8 cellular contexts compared by ENCODE assay signal in the genomic region with DNA sequence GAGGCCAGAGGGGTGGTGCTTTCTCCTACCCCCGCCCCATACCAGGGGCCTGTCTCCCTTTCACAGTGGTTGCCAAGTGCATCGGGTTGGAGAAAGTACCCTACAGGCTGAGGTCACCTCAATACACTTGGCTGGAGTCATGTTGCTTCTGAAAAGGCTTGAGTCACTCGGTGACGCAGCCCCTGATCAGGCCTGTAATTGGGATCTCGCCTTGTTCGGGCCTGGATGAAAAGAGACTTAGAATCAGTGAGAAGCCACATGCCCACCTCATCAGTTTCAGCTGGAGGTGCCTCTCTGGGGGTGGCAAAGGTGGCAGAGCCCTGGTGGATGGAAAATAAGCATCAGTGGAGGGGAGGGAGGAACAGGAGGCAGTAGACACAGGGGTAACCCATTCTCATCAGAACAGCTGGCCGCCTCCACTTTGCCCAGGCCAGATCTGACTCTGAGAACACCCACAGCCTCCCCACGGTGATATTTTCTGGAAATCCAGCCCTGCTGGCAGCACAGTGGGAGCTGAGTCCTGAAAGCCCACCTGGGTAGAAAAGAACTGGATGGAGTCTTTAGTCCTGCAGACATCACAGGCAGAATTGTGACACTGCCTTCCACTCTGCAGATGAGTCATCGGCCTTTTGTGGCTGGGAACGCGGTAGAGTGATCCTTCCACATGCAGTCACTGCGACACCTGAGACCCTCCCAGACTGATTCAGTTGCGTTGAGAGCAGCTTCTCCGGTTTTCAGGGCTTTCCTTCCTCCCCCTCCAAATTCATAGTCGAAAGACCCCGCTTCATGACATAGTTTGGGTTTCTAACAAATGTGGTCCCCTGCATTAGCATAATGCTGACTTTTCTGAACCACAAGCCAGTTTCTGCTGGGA.
DNase-seq lines count a peak whose midpoint lies in the region; ATAC-seq and TF ChIP-seq lines count a peak whose summit lies in the region.

No MANE protein-coding gene starts in this region.

- peak; percentile 39 for ATAC-seq in GM21737 (IDR thresholded peaks at IDR 0.05; ENCODE audit: unreplicated experiment)

- no peaks in the 10 kb centered on the region for H3K36me3 ChIP-seq in tibial artery

- H3K27ac ChIP-seq in tibial artery, result peak overlapping the region; percentile 78 to 92

- no peaks in the 10 kb centered on the region for H3K27me3 ChIP-seq in tibial artery

- H3K27ac Mint-ChIP-seq in activated CD4-positive, alpha-beta T cell treated with anti-CD3 and anti-CD28 coated beads, Interleukin-2, amount 10 ng/mL, durations not matched to agents 24 days and 14 days, result peak overlapping the region; percentile 91
- peak overlapping the region; percentile 97 for H3K27ac Mint-ChIP-seq in nephron progenitor cell

- H3K36me3 Mint-ChIP-seq in activated CD4-positive, alpha-beta T cell treated with anti-CD3 and anti-CD28 coated beads, Interleukin-2, amount 10 ng/mL, durations not matched to agents 24 days and 14 days (ENCODE audit: low read depth), result peaks cover 24% of the 10 kb centered on the region
- H3K36me3 Mint-ChIP-seq in nephron progenitor cell (ENCODE audit: low read depth), result peaks cover 4% of the 10 kb centered on the region

- no peaks in the 10 kb centered on the region for H3K9me3 ChIP-seq in tibial artery

- H3K27me3 Mint-ChIP-seq in activated CD4-positive, alpha-beta T cell treated with anti-CD3 and anti-CD28 coated beads, Interleukin-2, amount 10 ng/mL, durations not matched to agents 24 days and 14 days, result peaks cover 4% of the 10 kb centered on the region
- H3K27me3 Mint-ChIP-seq in nephron progenitor cell (ENCODE audit: low read depth, poor library complexity), result peaks cover 7% of the 10 kb centered on the region

- DNase-seq in EL (peak; percentile 94), Kasumi-1 (lab: John Stamatoyannopoulos, UW) (peak; percentile 75 to 78), dermis microvascular lymphatic vessel endothelial cell (ENCODE audit: low read depth in 2 of 2) (peak; percentile 38 to 86), nephron progenitor cell (peak; percentile 31), tibial artery (peak; percentile 83 to 91), cerebellum (ENCODE audit: low spot score) (no peak)
- peak; percentile 89 for DNase-seq in activated CD4-positive, alpha-beta T cell treated with anti-CD3 and anti-CD28 coated beads, Interleukin-2, amount 10 ng/mL, durations not matched to agents 24 days and 14 days

- peak overlapping the region; percentile 38 for H3K4me3 Mint-ChIP-seq in activated CD4-positive, alpha-beta T cell treated with anti-CD3 and anti-CD28 coated beads, Interleukin-2, amount 10 ng/mL, durations not matched to agents 24 days and 14 days
- H3K4me3 Mint-ChIP-seq in nephron progenitor cell, result peak overlapping the region; percentile 39

- peaks cover 5 to 89% (median 56%) of the 10 kb centered on the region in 4 donors for H3K4me1 ChIP-seq in tibial artery

- peaks cover 56% of the 10 kb centered on the region for H3K4me1 Mint-ChIP-seq in activated CD4-positive, alpha-beta T cell treated with anti-CD3 and anti-CD28 coated beads, Interleukin-2, amount 10 ng/mL, durations not matched to agents 24 days and 14 days
- peaks cover 89% of the 10 kb centered on the region for H3K4me1 Mint-ChIP-seq in nephron progenitor cell

- H3K4me3 ChIP-seq in tibial artery, result no peak overlapping the region

- TF ChIP-seq CTCF in nephron progenitor cell (IDR thresholded peaks at IDR 0.05) (no peak), tibial artery (IDR thresholded peaks at IDR 0.05) (no peak)

- intact Hi-C loops in activated CD4-positive, alpha-beta T cell treated with anti-CD3 and anti-CD28 coated beads, Interleukin-2, amount 10 ng/mL, durations not matched to agents 24 days and 14 days (cut with micrococcal nuclease), result loop anchor here (1.0 to 2.0 kb wide), 5 partner anchors 9 to 61 kb away; no protein-coding TSS in a partner anchor
- intact Hi-C loops in tibial artery (cut with DNase I; ENCODE audit: low total_unique reads), result loop anchor here (5.0 kb wide), 1 partner anchor 108 kb away; a partner anchor contains a TSS

- peaks cover 9% of the 10 kb centered on the region for H3K9me3 Mint-ChIP-seq in activated CD4-positive, alpha-beta T cell treated with anti-CD3 and anti-CD28 coated beads, Interleukin-2, amount 10 ng/mL, durations not matched to agents 24 days and 14 days
- H3K9me3 Mint-ChIP-seq in nephron progenitor cell, result no peaks in the 10 kb centered on the region
